In the genomic region with DNA sequence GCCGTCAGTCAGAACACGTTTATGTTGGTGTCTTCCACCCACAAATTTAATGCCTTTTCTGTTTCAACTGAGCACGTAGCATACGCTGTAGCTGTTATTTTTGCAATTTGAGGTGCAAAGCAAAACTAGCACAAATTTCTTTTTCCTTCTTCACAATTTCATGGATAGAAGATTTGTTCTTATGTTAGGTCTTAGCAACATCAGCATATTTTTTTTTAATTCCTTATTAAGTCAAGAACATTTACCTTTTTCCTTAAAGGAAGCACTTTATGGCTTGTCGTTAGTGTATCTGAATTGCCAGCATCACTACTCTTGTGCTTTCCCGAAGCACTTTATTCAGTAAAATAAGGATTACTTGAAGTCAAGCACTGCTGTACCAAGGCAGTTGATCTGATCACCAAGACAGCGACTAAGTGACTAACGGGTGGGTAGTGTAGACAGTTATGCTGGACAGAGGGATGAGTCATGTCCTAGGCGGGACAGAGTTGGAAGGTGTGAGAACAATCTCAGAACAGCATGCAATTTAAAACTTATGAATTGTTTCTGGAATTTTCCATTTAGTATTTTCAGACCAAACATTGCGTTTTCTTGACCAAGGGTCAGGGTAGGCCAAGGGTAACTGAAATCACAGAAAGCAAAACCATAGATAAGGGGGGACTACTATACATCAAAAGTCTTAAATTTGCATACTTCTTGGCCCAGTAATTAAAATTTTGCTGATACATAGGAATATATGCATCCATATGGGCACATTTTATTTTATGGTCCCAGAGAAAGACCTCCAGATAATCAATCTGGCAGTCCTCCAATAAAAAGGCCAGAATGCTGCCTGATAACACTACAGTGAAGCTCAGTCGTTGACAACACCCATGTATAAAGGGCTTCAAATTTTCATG, we compare ENCODE assay signal across 18 cellular contexts. TPM values are rescaled to one million over a fixed set of nuclear protein-coding genes. Genes with fewer than 3 reads are reported as not detected.
DNase-seq lines count a peak whose midpoint lies in the region; ATAC-seq and TF ChIP-seq lines count a peak whose summit lies in the region.
"Had no signal": no experiment of that assay in that cellular context is flagged by ENCODE, and none has a peak within 500 bp of the region (broad histone marks: within the 10 kb centered on the region; RNA-seq: fewer than 3 reads in every experiment).

No MANE protein-coding gene starts in this region.

- no peak for TF ChIP-seq CTCF in fibroblast of pulmonary artery (IDR thresholded peaks at IDR 0.05; ENCODE audit: low read length, missing control alignments)
- no peak for TF ChIP-seq CTCF in suprapubic skin (IDR thresholded peaks at IDR 0.05)

- no peak overlapping the region for H3K18ac ChIP-seq in neuronal stem cell (ENCODE audit: low read length)

- H3K4ac ChIP-seq in neuronal stem cell (ENCODE audit: low read length), result no peak overlapping the region

- H3K36me3 Mint-ChIP-seq in activated T-cell treated with anti-CD3 and anti-CD28 coated beads, Interleukin-2, amount 50 U/mL, for 24 hours (ENCODE audit: low read depth), result peaks cover 76% of the 10 kb centered on the region
- peaks cover 42% of the 10 kb centered on the region for H3K36me3 Mint-ChIP-seq in activated T-cell treated with anti-CD3 and anti-CD28 coated beads, Interleukin-2, amount 50 U/mL, for 4 hours (ENCODE audit: insufficient read depth)
- H3K36me3 Mint-ChIP-seq in activated T-helper 17 cell treated with anti-CD3 and anti-CD28 coated beads, Interleukin-2, amount 50 U/mL, for 72 hours (ENCODE audit: low read depth), result peaks cover 75% of the 10 kb centered on the region

- WGBS in neuronal stem cell (ENCODE audit: extremely low coverage in 2 of 2, insufficient read length in 2 of 2, insufficient replicate concordance in 1 of 2), 2 donors, result no CpG with 5 or more reads among the region's 11 CpGs
- WGBS in suprapubic skin, result 90% methylated on average over 11 of the region's 11 CpGs

- no peak overlapping the region for H2AK5ac ChIP-seq in neuronal stem cell (ENCODE audit: low read depth, low read length)

- peak overlapping the region; percentile 91 for H3K27ac Mint-ChIP-seq in activated T-cell treated with anti-CD3 and anti-CD28 coated beads, Interleukin-2, amount 50 U/mL, for 24 hours
- peak overlapping the region; percentile 70 for H3K27ac Mint-ChIP-seq in activated T-helper 17 cell treated with anti-CD3 and anti-CD28 coated beads, Interleukin-2, amount 50 U/mL, for 72 hours
- H3K27ac Mint-ChIP-seq: brain; T-helper 1 cell treated with Interleukin-12 subunit alpha and Interleukin-12 subunit beta and Interleukin-4 antibody, amounts not matched to agents 30 μg/mL and 1 μg/mL, for 36 hours; type B pancreatic cell had no signal

- no peak overlapping the region for H2BK12ac ChIP-seq in neuronal stem cell (ENCODE audit: low read length)

- TF ChIP-seq EP300 in suprapubic skin (IDR thresholded peaks at IDR 0.05), result no peak

- no peak overlapping the region for H2BK15ac ChIP-seq in neuronal stem cell (ENCODE audit: low read length)

- no peak overlapping the region for H3K9ac ChIP-seq in neuronal stem cell (ENCODE audit: low read depth, low read length, poor library complexity)

- H3K4me1 ChIP-seq in neuronal stem cell (ENCODE audit: control insufficient read depth in 2 of 2, insufficient read depth in 1 of 2, low read depth in 1 of 2, low read length in 2 of 2) (no peaks in the 10 kb centered on the region), suprapubic skin (peaks cover 3% of the 10 kb centered on the region)

- H3K27me3 Mint-ChIP-seq in activated T-cell treated with anti-CD3 and anti-CD28 coated beads, Interleukin-2, amount 50 U/mL, for 24 hours, result no peaks in the 10 kb centered on the region
- H3K27me3 Mint-ChIP-seq in activated T-cell treated with anti-CD3 and anti-CD28 coated beads, Interleukin-2, amount 50 U/mL, for 4 hours (ENCODE audit: low read depth), result no peaks in the 10 kb centered on the region
- no peaks in the 10 kb centered on the region for H3K27me3 Mint-ChIP-seq in activated T-helper 17 cell treated with anti-CD3 and anti-CD28 coated beads, Interleukin-2, amount 50 U/mL, for 72 hours
- H3K27me3 Mint-ChIP-seq: brain, type B pancreatic cell had no signal

- no peaks in the 10 kb centered on the region for H3K36me3 ChIP-seq in H7 (replicated peaks; ENCODE audit: control insufficient read depth, insufficient read depth, low read length)
- H3K36me3 ChIP-seq in neuronal stem cell (replicated peaks in 1 of 2; ENCODE audit: control insufficient read depth in 2 of 2, insufficient read depth in 2 of 2, low read length in 2 of 2), result peaks cover 0 to 13% of the 10 kb centered on the region in 2 donors
- no peaks in the 10 kb centered on the region for H3K36me3 ChIP-seq in suprapubic skin
- H3K36me3 ChIP-seq: HAP-1 had no signal

- TF ChIP-seq POLR2A in suprapubic skin (IDR thresholded peaks at IDR 0.05), result no peak

- H3K79me1 ChIP-seq in neuronal stem cell (ENCODE audit: low read depth, low read length), result no peaks in the 10 kb centered on the region

- H3K27ac ChIP-seq in neuronal stem cell (replicated peaks; ENCODE audit: low read length), result no peak overlapping the region
- no peak overlapping the region for H3K27ac ChIP-seq in suprapubic skin

- no peak overlapping the region for H4K8ac ChIP-seq in neuronal stem cell (ENCODE audit: low read depth, low read length)

- no peak for ATAC-seq in activated T-cell treated with anti-CD3 and anti-CD28 coated beads, Interleukin-2, amount 50 U/mL, for 4 hours
- ATAC-seq in activated T-helper 17 cell treated with anti-CD3 and anti-CD28 coated beads, Interleukin-2, amount 50 U/mL, for 72 hours (replicated peaks), result peak; percentile 43
- peak; percentile 64 for ATAC-seq in stimulated activated naive CD8-positive, alpha-beta T cell treated with anti-CD3 and anti-CD28 coated beads, Interleukin-15, Interleukin-2, amounts not matched to agents 100 U/mL and 50 U/mL, for 24 hours
- ATAC-seq: GM12878 had no signal

- no peak overlapping the region for H3K4me3 Mint-ChIP-seq in activated T-cell treated with anti-CD3 and anti-CD28 coated beads, Interleukin-2, amount 50 U/mL, for 24 hours
- no peak overlapping the region for H3K4me3 Mint-ChIP-seq in activated T-cell treated with anti-CD3 and anti-CD28 coated beads, Interleukin-2, amount 50 U/mL, for 4 hours
- H3K4me3 Mint-ChIP-seq in activated T-helper 17 cell treated with anti-CD3 and anti-CD28 coated beads, Interleukin-2, amount 50 U/mL, for 72 hours, result peak overlapping the region; percentile 64
- H3K4me3 Mint-ChIP-seq: brain; nephron; T-helper 1 cell treated with Interleukin-12 subunit alpha and Interleukin-12 subunit beta and Interleukin-4 antibody, amounts not matched to agents 30 μg/mL and 1 μg/mL, for 36 hours; type B pancreatic cell had no signal

- H2BK120ac ChIP-seq in neuronal stem cell (ENCODE audit: low read depth, low read length), result no peak overlapping the region

- H2BK5ac ChIP-seq in neuronal stem cell (ENCODE audit: low read length), result no peak overlapping the region

- H3K27me3 ChIP-seq in H7 (ENCODE audit: control insufficient read depth, insufficient read depth, low read length), result no peaks in the 10 kb centered on the region
- no peaks in the 10 kb centered on the region for H3K27me3 ChIP-seq in neuronal stem cell (ENCODE audit: control insufficient read depth in 3 of 3, insufficient read depth in 3 of 3, low read depth in 1 of 3, low read length in 3 of 3)
- no peaks in the 10 kb centered on the region for H3K27me3 ChIP-seq in suprapubic skin

- no peak overlapping the region for H3K23ac ChIP-seq in neuronal stem cell (ENCODE audit: low read depth, low read length, poor library complexity)

- no peak overlapping the region for H2AFZ ChIP-seq in neuronal stem cell (ENCODE audit: low read length)

- H3K9me3 Mint-ChIP-seq in activated T-cell treated with anti-CD3 and anti-CD28 coated beads, Interleukin-2, amount 50 U/mL, for 24 hours, result peaks cover 7% of the 10 kb centered on the region
- no peaks in the 10 kb centered on the region for H3K9me3 Mint-ChIP-seq in activated T-cell treated with anti-CD3 and anti-CD28 coated beads, Interleukin-2, amount 50 U/mL, for 4 hours
- no peaks in the 10 kb centered on the region for H3K9me3 Mint-ChIP-seq in activated T-helper 17 cell treated with anti-CD3 and anti-CD28 coated beads, Interleukin-2, amount 50 U/mL, for 72 hours
- H3K9me3 Mint-ChIP-seq: brain; nephron; T-helper 1 cell treated with Interleukin-12 subunit alpha and Interleukin-12 subunit beta and Interleukin-4 antibody, amounts not matched to agents 30 μg/mL and 1 μg/mL, for 36 hours had no signal

- peaks cover 84% of the 10 kb centered on the region for H3K4me1 Mint-ChIP-seq in activated T-cell treated with anti-CD3 and anti-CD28 coated beads, Interleukin-2, amount 50 U/mL, for 24 hours (ENCODE audit: low read depth)
- peaks cover 71% of the 10 kb centered on the region for H3K4me1 Mint-ChIP-seq in activated T-cell treated with anti-CD3 and anti-CD28 coated beads, Interleukin-2, amount 50 U/mL, for 4 hours (ENCODE audit: low read depth)
- peaks cover 35% of the 10 kb centered on the region for H3K4me1 Mint-ChIP-seq in activated T-helper 17 cell treated with anti-CD3 and anti-CD28 coated beads, Interleukin-2, amount 50 U/mL, for 72 hours
- H3K4me1 Mint-ChIP-seq: brain, nephron had no signal

- no peak overlapping the region for H3K14ac ChIP-seq in neuronal stem cell (ENCODE audit: low read length)

- H3K4me3 ChIP-seq in fibroblast of pulmonary artery (replicated peaks; ENCODE audit: low read depth, low read length), result no peak overlapping the region
- H3K4me3 ChIP-seq in H7 (ENCODE audit: insufficient read depth, low read depth, low read length), result no peak overlapping the region
- no peak overlapping the region for H3K4me3 ChIP-seq in neuronal stem cell (ENCODE audit: low read length in 2 of 2)
- H3K4me3 ChIP-seq in suprapubic skin, result no peak overlapping the region
- H3K4me3 ChIP-seq: GM12878, HAP-1 had no signal

- H3K9me3 ChIP-seq in neuronal stem cell (replicated peaks in 1 of 2; ENCODE audit: control insufficient read depth in 2 of 2, insufficient read depth in 1 of 2, low read depth in 1 of 2, low read length in 2 of 2), result no peaks in the 10 kb centered on the region
- H3K9me3 ChIP-seq in suprapubic skin, result no peaks in the 10 kb centered on the region
- H3K9me3 ChIP-seq: HAP-1 had no signal

- no peak overlapping the region for H3K4me2 ChIP-seq in neuronal stem cell (ENCODE audit: insufficient read depth, low read length, poor library complexity, severe bottlenecking)

- H4K91ac ChIP-seq in neuronal stem cell (ENCODE audit: low read depth, low read length, poor library complexity), result no peak overlapping the region

- DNase-seq in activated T-cell treated with anti-CD3 and anti-CD28 coated beads, Interleukin-2, amount 50 U/mL, for 24 hours, result no peak
- no peak for DNase-seq in activated T-cell treated with anti-CD3 and anti-CD28 coated beads, Interleukin-2, amount 50 U/mL, for 4 hours
- DNase-seq in fibroblast of pulmonary artery (ENCODE audit: low read depth) (peak; percentile 61), H7 (no peak), neuronal stem cell (ENCODE audit: low spot score) (no peak), suprapubic skin (ENCODE audit: low spot score in 2 of 2) (no peak)
- DNase-seq in stimulated activated naive CD8-positive, alpha-beta T cell treated with anti-CD3 and anti-CD28 coated beads, Interleukin-15, Interleukin-2, amounts not matched to agents 100 U/mL and 50 U/mL, for 24 hours, result no peak
- DNase-seq: ACHN, DMS153, Kasumi-1, NCI-H2171 treated with DMSO at 0.1 percent for 48 hours had no signal

RNA-seq across cellular contexts. Expression of a gene that starts 13.4 kb away (rescaled TPM):
- 10 to 100 TPM; 34.3 to 45.9 (median 35.6) TPM for total RNA-seq in activated T-cell treated with anti-CD3 and anti-CD28 coated beads, Interleukin-2, amount 50 U/mL, for 4 hours
- 10 to 100 TPM; 87.0 to 88.6 TPM for total RNA-seq in activated T-helper 17 cell treated with anti-CD3 and anti-CD28 coated beads, Interleukin-2, amount 50 U/mL, for 72 hours
- 25.3 TPM in 2 replicates for total RNA-seq in H7 (2014; rRNA removed; shearing (Covaris generic))
- polyA plus RNA-seq in neuronal stem cell (2013, experiment 1 of 2), result 30.8 TPM
- polyA plus RNA-seq in neuronal stem cell (2013, experiment 2 of 2), result 29.5 TPM
- total RNA-seq in suprapubic skin, result 10 to 100 TPM; 23.7 to 41.1 (median 27.9) TPM

RNA-seq across cellular contexts. Expression of a gene that starts 13.7 kb away (rescaled TPM):
- 1 to 10 TPM in 2 of 3 donors, under 1 TPM in 1; 0.79 to 1.6 (median 1.2) TPM for total RNA-seq in activated T-cell treated with anti-CD3 and anti-CD28 coated beads, Interleukin-2, amount 50 U/mL, for 4 hours
- 10 to 100 TPM in 1 of 2 donors, 1 to 10 TPM in 1; 7.7 to 10.0 TPM for total RNA-seq in activated T-helper 17 cell treated with anti-CD3 and anti-CD28 coated beads, Interleukin-2, amount 50 U/mL, for 72 hours
- total RNA-seq in H7 (2014; rRNA removed; shearing (Covaris generic)), result 1.1 and 1.7 TPM in 2 replicates
- 2.4 TPM for polyA plus RNA-seq in neuronal stem cell (2013, experiment 1 of 2)
- polyA plus RNA-seq in neuronal stem cell (2013, experiment 2 of 2), result 2.5 TPM
- total RNA-seq in suprapubic skin, result 1 to 10 TPM; 1.0 to 2.2 (median 1.5) TPM

Comparison
In these comparisons a context has a peak if more than half of its experiments do, and no peak if none do; other contexts are left out.
1. ATAC-seq: peak in activated T-helper 17 cell treated with anti-CD3 and anti-CD28 coated beads, Interleukin-2, amount 50 U/mL, for 72 hours (single experiment) and stimulated activated naive CD8-positive, alpha-beta T cell treated with anti-CD3 and anti-CD28 coated beads, Interleukin-15, Interleukin-2, amounts not matched to agents 100 U/mL and 50 U/mL, for 24 hours (single experiment); none in activated T-cell treated with anti-CD3 and anti-CD28 coated beads, Interleukin-2, amount 50 U/mL, for 4 hours (0 of 2).